10 cellular contexts compared by ENCODE assay signal in genomic region chr21:21232320-21232719, GRCh38.
DNase-seq lines count a peak whose midpoint lies in the region; ATAC-seq lines count a peak whose summit lies in the region.
"Had no signal": no experiment of that assay in that cellular context is flagged by ENCODE, and none has a peak within 500 bp of the region (broad histone marks: within the 10 kb centered on the region; RNA-seq: fewer than 3 reads in every experiment).

No MANE protein-coding gene starts in this region.

- H3K4me1 ChIP-seq in mesendoderm (ENCODE audit: control insufficient read depth, low read depth, low read length), result no peaks in the 10 kb centered on the region

- no peak overlapping the region for H3K56ac ChIP-seq in mesendoderm (ENCODE audit: low read length)

- H3K27me3 Mint-ChIP-seq in stimulated activated memory B cell treated with anti-CD40 and anti-IgM and Interleukin-4, amounts not matched to agents 10 μg/mL and 1 μg/mL and 100 μg/mL, for 72 hours, result no peaks in the 10 kb centered on the region
- H3K27me3 Mint-ChIP-seq: stimulated activated naive CD8-positive, alpha-beta T cell treated with anti-CD3 and anti-CD28 coated beads, Interleukin-15, Interleukin-2, amounts not matched to agents 100 ng/mL and 50 ng/mL, for 24 hours had no signal

- H2AK5ac ChIP-seq in mesendoderm (ENCODE audit: low read length), result no peak overlapping the region

- no peaks in the 10 kb centered on the region for H3K4me1 Mint-ChIP-seq in stimulated activated memory B cell treated with anti-CD40 and anti-IgM and Interleukin-4, amounts not matched to agents 10 μg/mL and 1 μg/mL and 100 μg/mL, for 72 hours

- H4K5ac ChIP-seq in mesendoderm (ENCODE audit: low read length), result no peak overlapping the region

- H3K79me1 ChIP-seq in mesendoderm (ENCODE audit: low read length), result no peaks in the 10 kb centered on the region

- WGBS in mesendoderm (ENCODE audit: extremely low coverage, insufficient coverage, low lambda C conversion rate), result no CpG with 5 or more reads among the region's 1 CpG

- no peak for ATAC-seq in stimulated activated memory B cell treated with anti-CD40 and anti-IgM and Interleukin-4, amounts not matched to agents 10 μg/mL and 1 μg/mL and 100 μg/mL, for 72 hours
- no peak for ATAC-seq in HG02798 (IDR thresholded peaks at IDR 0.05; ENCODE audit: poor library complexity, unreplicated experiment)
- no peak for ATAC-seq in GM18511 (IDR thresholded peaks at IDR 0.05; ENCODE audit: unreplicated experiment)
- ATAC-seq: activated CD4-positive, CD25-positive, alpha-beta regulatory T cell treated with anti-CD3 and anti-CD28 coated beads, Interleukin-2, amount 50 U/mL, for 24 hours had no signal

- no peak overlapping the region for H3K4me3 Mint-ChIP-seq in stimulated activated memory B cell treated with anti-CD40 and anti-IgM and Interleukin-4, amounts not matched to agents 10 μg/mL and 1 μg/mL and 100 μg/mL, for 72 hours
- H3K4me3 Mint-ChIP-seq: stimulated activated naive CD8-positive, alpha-beta T cell treated with anti-CD3 and anti-CD28 coated beads, Interleukin-15, Interleukin-2, amounts not matched to agents 100 ng/mL and 50 ng/mL, for 24 hours had no signal

- no peak overlapping the region for H3K9ac ChIP-seq in mesendoderm (ENCODE audit: low read length)

- peak; percentile 36 for DNase-seq in EL
- DNase-seq in NCI-H1105 (lab: John Stamatoyannopoulos, UW), result peak; percentile 32
- DNase-seq in astrocyte of the hippocampus (ENCODE audit: low read depth, low spot score), result peak; percentile 70
- DNase-seq in mesendoderm, result peak; percentile 31
- DNase-seq in GF-D8 (lab: John Stamatoyannopoulos, UW), result no peak

- H3K18ac ChIP-seq in mesendoderm (ENCODE audit: low read length), result no peak overlapping the region

- H3K27ac ChIP-seq in mesendoderm (ENCODE audit: low read depth, low read length), result no peak overlapping the region

- H3K79me2 ChIP-seq in mesendoderm (ENCODE audit: control insufficient read depth, insufficient read depth, low read length), result no peaks in the 10 kb centered on the region

- no peaks in the 10 kb centered on the region for H3K9me3 Mint-ChIP-seq in stimulated activated memory B cell treated with anti-CD40 and anti-IgM and Interleukin-4, amounts not matched to agents 10 μg/mL and 1 μg/mL and 100 μg/mL, for 72 hours
- H3K9me3 Mint-ChIP-seq: stimulated activated naive CD8-positive, alpha-beta T cell treated with anti-CD3 and anti-CD28 coated beads, Interleukin-15, Interleukin-2, amounts not matched to agents 100 ng/mL and 50 ng/mL, for 24 hours had no signal

- no peak overlapping the region for H3K4me3 ChIP-seq in mesendoderm (ENCODE audit: low read length)

- H3K27me3 ChIP-seq in mesendoderm (ENCODE audit: insufficient read depth, low read length, poor library complexity), result no peaks in the 10 kb centered on the region

- no peak overlapping the region for H3K4me2 ChIP-seq in mesendoderm (ENCODE audit: low read length)

- H3K23ac ChIP-seq in mesendoderm (ENCODE audit: low read length), result no peak overlapping the region

- H3K4ac ChIP-seq in mesendoderm (ENCODE audit: low read depth, low read length), result no peak overlapping the region

- no peak overlapping the region for H4K8ac ChIP-seq in mesendoderm (ENCODE audit: low read depth, low read length)

- H3K36me3 ChIP-seq in mesendoderm (ENCODE audit: control insufficient read depth, insufficient read depth, low read length), result no peaks in the 10 kb centered on the region

- H2BK5ac ChIP-seq in mesendoderm (ENCODE audit: low read length), result no peak overlapping the region

- H2BK120ac ChIP-seq in mesendoderm (ENCODE audit: low read depth, low read length), result no peak overlapping the region

- no peak overlapping the region for H3K27ac Mint-ChIP-seq in stimulated activated memory B cell treated with anti-CD40 and anti-IgM and Interleukin-4, amounts not matched to agents 10 μg/mL and 1 μg/mL and 100 μg/mL, for 72 hours
- H3K27ac Mint-ChIP-seq: stimulated activated naive CD8-positive, alpha-beta T cell treated with anti-CD3 and anti-CD28 coated beads, Interleukin-15, Interleukin-2, amounts not matched to agents 100 ng/mL and 50 ng/mL, for 24 hours had no signal

- no peak overlapping the region for H2BK15ac ChIP-seq in mesendoderm (replicated peaks; ENCODE audit: low read depth)

- no peaks in the 10 kb centered on the region for H3K36me3 Mint-ChIP-seq in stimulated activated memory B cell treated with anti-CD40 and anti-IgM and Interleukin-4, amounts not matched to agents 10 μg/mL and 1 μg/mL and 100 μg/mL, for 72 hours
